In genomic region chr12:41819948-41820347, GRCh38 we compare ENCODE assay signal across 9 cellular contexts.
"Had no signal": no experiment of that assay in that cellular context is flagged by ENCODE, and none has a peak within 500 bp of the region (broad histone marks: within the 10 kb centered on the region; RNA-seq: fewer than 3 reads in every experiment).

No MANE protein-coding gene starts in this region.

- H3K4me1 Mint-ChIP-seq: GM23338, H9 had no signal

- H3K27ac Mint-ChIP-seq: GM23338, H9 had no signal

- H3K4me2 ChIP-seq: GM23338, KMS-11 had no signal

- DNase-seq: H9, HCEC 1CT, IMR-90, KBM-7 had no signal

- H2AFZ ChIP-seq: GM23338 had no signal

- H3K4me3 Mint-ChIP-seq: GM23338, H9 had no signal

- H3K4me3 ChIP-seq: GM23338 had no signal

- ATAC-seq: GM23338 had no signal

- H3K9ac ChIP-seq: KMS-11 had no signal

- H3K27ac ChIP-seq: HL-60, KMS-11 had no signal

- FAIRE-seq: H1, H54 had no signal
